8 cellular contexts compared by ENCODE assay signal in genomic region chr12:79420146-79420618, GRCh38.
A peak's percentile ranks its signal among the peaks of the same experiment; 100 is the strongest.
DNase-seq lines count a peak whose midpoint lies in the region; ATAC-seq, FAIRE-seq and TF ChIP-seq lines count a peak whose summit lies in the region.

No MANE protein-coding gene starts in this region.

- peak overlapping the region; percentile 78 for H3K9ac ChIP-seq in astrocyte (ENCODE audit: low read length)
- peak overlapping the region; percentile 29; the same call in 1 of the 2 replicates for H3K9ac ChIP-seq in HepG2 (ENCODE audit: insufficient read depth, low read depth, low read length)

- H3K79me2 ChIP-seq in astrocyte (ENCODE audit: insufficient read depth, low read length), result no peaks in the 10 kb centered on the region
- H3K79me2 ChIP-seq in HepG2 (ENCODE audit: insufficient read depth, low read length), result no peaks in the 10 kb centered on the region

- no peak overlapping the region for H3K4me3 ChIP-seq in astrocyte (ENCODE audit: insufficient read depth, low read depth, low read length)
- no peak overlapping the region for H3K4me3 ChIP-seq in HepG2 (replicated peaks in 1 of 3; ENCODE audit: insufficient read depth in 1 of 3, low read depth in 2 of 3, low read length in 3 of 3)
- H3K4me3 ChIP-seq in vagina, result no peak overlapping the region

- BruUV-seq in HepG2 (replicated peaks; lab: Mats Ljungman, UMichigan), result no TSS peak

- H2AFZ ChIP-seq in astrocyte (ENCODE audit: low read depth, low read length) (no peak overlapping the region), HepG2 (ENCODE audit: low read length) (no peak overlapping the region)

- TF ChIP-seq CTCF in astrocyte (IDR thresholded peaks at IDR 0.05; ENCODE audit: insufficient read depth, low read depth, low read length) (peak; percentile 71), HepG2 (CRISPR knock-in tag; IDR thresholded peaks at IDR 0.05) (peak; percentile 82), vagina (IDR thresholded peaks at IDR 0.05) (peak in 1 of 3 experiments; percentile 41)

- peak overlapping the region; percentile 62 for H3K4me2 ChIP-seq in astrocyte (ENCODE audit: low read length)
- H3K4me2 ChIP-seq in HepG2 (ENCODE audit: low read depth, low read length), result peak overlapping the region; percentile 33

- H3K36me3 ChIP-seq in astrocyte (ENCODE audit: insufficient read depth, low read length), result no peaks in the 10 kb centered on the region
- H3K36me3 ChIP-seq in HepG2 (replicated peaks in 1 of 2; ENCODE audit: control insufficient read depth in 1 of 2, insufficient read depth in 2 of 2, low read length in 2 of 2), result no peaks in the 10 kb centered on the region
- no peaks in the 10 kb centered on the region for H3K36me3 ChIP-seq in vagina

- DNase-seq in DMS114 treated with DMSO at 0.1 percent for 48 hours (lab: John Stamatoyannopoulos, UW; ENCODE audit: unreplicated experiment) (peak; percentile 5), HTR-8/SVneo (ENCODE audit: insufficient read length, low spot score) (peak; percentile 40), astrocyte (ENCODE audit: low read depth) (peak; percentile 97), HepG2 (ENCODE audit: low spot score) (peak; percentile 73), T-cell (no peak), vagina (ENCODE audit: extremely low spot score in 2 of 2) (no peak)

- TF ChIP-seq RAD21 in HepG2 (CRISPR knock-in tag; IDR thresholded peaks at IDR 0.05), result peak; percentile 68

- H3K9me3 ChIP-seq in astrocyte (ENCODE audit: insufficient read depth, low read depth, low read length), result no peaks in the 10 kb centered on the region
- H3K9me3 ChIP-seq in HepG2 (ENCODE audit: low read length), result no peaks in the 10 kb centered on the region
- H3K9me3 ChIP-seq in vagina, result no peaks in the 10 kb centered on the region

- intact Hi-C loops in HepG2 (cut with micrococcal nuclease; ENCODE audit: unreplicated experiment) (loop anchor here (1.0 to 5.0 kb wide), 5 partner anchors 112 to 767 kb away; partner anchors contain the start of gene PAWR), vagina (cut with DNase I) (no loop called here)

- in situ Hi-C loops in HepG2 (cut with HindIII; ENCODE audit: extremely low pct_ligation_motif_present, low pct_unique_long_range_greater_than_20kb), result no loop called here

- no peaks in the 10 kb centered on the region for H3K9me3 Mint-ChIP-seq in astrocyte (ENCODE audit: unreplicated experiment)
- H3K9me3 Mint-ChIP-seq in T-cell, result no peaks in the 10 kb centered on the region

- H3K27ac Mint-ChIP-seq in astrocyte (ENCODE audit: unreplicated experiment) (peak overlapping the region; percentile 88), T-cell (no peak overlapping the region)

- TF ChIP-seq POLR2A in HepG2 (IDR thresholded peaks at IDR 0.05; ENCODE audit: insufficient read depth in 1 of 2, low read depth in 2 of 2, low read length in 2 of 2) (no peak), vagina (IDR thresholded peaks at IDR 0.05) (no peak)

- POLR2A ChIA-PET in HepG2 (lab: Yijun Ruan, JAX) (interaction anchor here (0.9 to 1.4 kb wide), 3 partner anchors 110 to 130 kb away, joined by 3 to 7 read pairs (median 6); no protein-coding TSS in a partner anchor), T-cell (lab: Charles Lee) (interaction anchor here in 1 of 2 donors (0.5 kb wide), 1 partner anchor 324 kb away, joined by 3 read pairs; no protein-coding TSS in a partner anchor)

- H3K4me1 Mint-ChIP-seq in astrocyte (ENCODE audit: low read depth, unreplicated experiment) (peaks cover 72% of the 10 kb centered on the region), T-cell (no peaks in the 10 kb centered on the region)

- CTCF ChIA-PET in HepG2 (lab: Yijun Ruan, JAX; ENCODE audit: low intra/inter-chr PET ratio, low total read pairs), result interaction anchor here (1.4 to 2.8 kb wide), 2 partner anchors 128 to 318 kb away, joined by 3 to 17 read pairs; no protein-coding TSS in a partner anchor
- CTCF ChIA-PET in T-cell (lab: Charles Lee), result no interaction called here

- FAIRE-seq in HTR-8/SVneo (lab: Jason Lieb, UNC) (peak; percentile 86), astrocyte (lab: Jason Lieb, UNC) (peak; percentile 99), HepG2 (lab: Jason Lieb, UNC) (peak; percentile 63)

- ATAC-seq in HepG2 (peak; percentile 72), T-cell (replicated peaks in 1 of 4) (no peak), GM18858 (IDR thresholded peaks at IDR 0.05; ENCODE audit: unreplicated experiment) (no peak), GM21717 (IDR thresholded peaks at IDR 0.05; ENCODE audit: unreplicated experiment) (no peak)

- H3K4me3 Mint-ChIP-seq in astrocyte (ENCODE audit: unreplicated experiment) (peak overlapping the region; percentile 10), T-cell (no peak overlapping the region)

- H3K27me3 Mint-ChIP-seq in astrocyte (ENCODE audit: low read depth, unreplicated experiment) (no peaks in the 10 kb centered on the region), T-cell (no peaks in the 10 kb centered on the region)

- TF ChIP-seq EP300 in HepG2 (IDR thresholded peaks at IDR 0.05; ENCODE audit: low read depth in 2 of 2, low read length in 2 of 2) (no peak), HepG2 (CRISPR knock-in tag; IDR thresholded peaks at IDR 0.05; ENCODE audit: borderline replicate concordance) (no peak)

- no peaks in the 10 kb centered on the region for H3K27me3 ChIP-seq in astrocyte (ENCODE audit: insufficient read depth, low read length)
- no peaks in the 10 kb centered on the region for H3K27me3 ChIP-seq in HepG2 (ENCODE audit: control insufficient read depth in 1 of 2, insufficient read depth in 2 of 2, low read length in 2 of 2)
- no peaks in the 10 kb centered on the region for H3K27me3 ChIP-seq in vagina

- H3K36me3 Mint-ChIP-seq in astrocyte (ENCODE audit: low read depth, unreplicated experiment), result no peaks in the 10 kb centered on the region
- H3K36me3 Mint-ChIP-seq in T-cell, result no peaks in the 10 kb centered on the region

- H3K4me1 ChIP-seq in astrocyte (ENCODE audit: insufficient read depth, low read length), result peaks cover 62% of the 10 kb centered on the region
- H3K4me1 ChIP-seq in HepG2 (ENCODE audit: insufficient read depth, low read length), result peaks cover 73% of the 10 kb centered on the region
- H3K4me1 ChIP-seq in vagina, result peaks cover 26% of the 10 kb centered on the region

- H3K27ac ChIP-seq in astrocyte (ENCODE audit: low read depth, low read length) (peak overlapping the region; percentile 88), HepG2 (ENCODE audit: extremely low read length, insufficient read depth, low read length) (no peak overlapping the region), vagina (no peak overlapping the region)

- no peaks in the 10 kb centered on the region for H4K20me1 ChIP-seq in astrocyte (ENCODE audit: insufficient read depth, low read length)
- H4K20me1 ChIP-seq in HepG2 (ENCODE audit: insufficient read depth, low read length), result no peaks in the 10 kb centered on the region

TF ChIP-seq in HepG2, 621 proteins besides CTCF, POLR2A, EP300 and RAD21 (continues in another document):
- TF ChIP-seq, protein P1, sequence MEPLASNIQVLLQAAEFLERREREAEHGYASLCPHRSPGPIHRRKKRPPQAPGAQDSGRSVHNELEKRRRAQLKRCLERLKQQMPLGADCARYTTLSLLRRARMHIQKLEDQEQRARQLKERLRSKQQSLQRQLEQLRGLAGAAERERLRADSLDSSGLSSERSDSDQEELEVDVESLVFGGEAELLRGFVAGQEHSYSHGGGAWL (CRISPR knock-in tag; IDR thresholded peaks at IDR 0.05), result no peak
- TF ChIP-seq MXD1 (CRISPR knock-in tag; IDR thresholded peaks at IDR 0.05) (no peak), TBL1XR1 (IDR thresholded peaks at IDR 0.05; ENCODE audit: borderline replicate concordance, low read length, partially characterized antibody) (no peak), ZNF607 (CRISPR knock-in tag; IDR thresholded peaks at IDR 0.05; ENCODE audit: borderline replicate concordance) (no peak), MEIS1 (CRISPR knock-in tag; IDR thresholded peaks at IDR 0.05; ENCODE audit: borderline replicate concordance) (no peak), CBFB (CRISPR knock-in tag; IDR thresholded peaks at IDR 0.05) (no peak), RCOR2 (CRISPR knock-in tag; IDR thresholded peaks at IDR 0.05) (0 out of 2 replicates have a peak, but pooled peaks have one; percentile 15), RXRB (CRISPR knock-in tag; IDR thresholded peaks at IDR 0.05; ENCODE audit: borderline replicate concordance) (peak; percentile 54; the same call in 1 of the 2 replicates), SMC3 (IDR thresholded peaks at IDR 0.05; ENCODE audit: low read length) (peak; percentile 83), MIXL1 (CRISPR knock-in tag; IDR thresholded peaks at IDR 0.05) (peak; percentile 73; the same call in 1 of the 2 replicates), ZEB1 (IDR thresholded peaks at IDR 0.05; ENCODE audit: insufficient replicate concordance, low read depth) (peak; percentile 37), FOXP1 (IDR thresholded peaks at IDR 0.05) (no peak), FOXP1 (CRISPR knock-in tag; IDR thresholded peaks at IDR 0.05) (no peak), ZNF230 (CRISPR knock-in tag; IDR thresholded peaks at IDR 0.05) (no peak), SAP130 (CRISPR knock-in tag; IDR thresholded peaks at IDR 0.05; ENCODE audit: low read depth) (peak; percentile 25; the same call in 1 of the 2 replicates), ZNF547 (CRISPR knock-in tag; IDR thresholded peaks at IDR 0.05) (no peak), GATAD2A (CRISPR knock-in tag; IDR thresholded peaks at IDR 0.05) (peak; percentile 41; the same call in 1 of the 2 replicates), KDM5A (IDR thresholded peaks at IDR 0.05; ENCODE audit: borderline replicate concordance, low read length) (no peak)
- TF ChIP-seq, protein P2, sequence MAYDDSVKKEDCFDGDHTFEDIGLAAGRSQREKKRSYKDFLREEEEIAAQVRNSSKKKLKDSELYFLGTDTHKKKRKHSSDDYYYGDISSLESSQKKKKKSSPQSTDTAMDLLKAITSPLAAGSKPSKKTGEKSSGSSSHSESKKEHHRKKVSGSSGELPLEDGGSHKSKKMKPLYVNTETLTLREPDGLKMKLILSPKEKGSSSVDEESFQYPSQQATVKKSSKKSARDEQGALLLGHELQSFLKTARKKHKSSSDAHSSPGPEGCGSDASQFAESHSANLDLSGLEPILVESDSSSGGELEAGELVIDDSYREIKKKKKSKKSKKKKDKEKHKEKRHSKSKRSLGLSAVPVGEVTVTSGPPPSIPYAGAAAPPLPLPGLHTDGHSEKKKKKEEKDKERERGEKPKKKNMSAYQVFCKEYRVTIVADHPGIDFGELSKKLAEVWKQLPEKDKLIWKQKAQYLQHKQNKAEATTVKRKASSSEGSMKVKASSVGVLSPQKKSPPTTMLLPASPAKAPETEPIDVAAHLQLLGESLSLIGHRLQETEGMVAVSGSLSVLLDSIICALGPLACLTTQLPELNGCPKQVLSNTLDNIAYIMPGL (CRISPR knock-in tag; IDR thresholded peaks at IDR 0.05; ENCODE audit: borderline replicate concordance in 1 of 2, low read depth in 1 of 2), result peak in 1 of 2 experiments; percentile 61; a peak in 1 of 4 replicates

Comparison
In these comparisons a context has a peak if more than half of its experiments do, and no peak if none do; other contexts are left out.
1. DNase-seq: peak in DMS114 treated with DMSO at 0.1 percent for 48 hours (single experiment), HTR-8/SVneo (single experiment), astrocyte (single experiment) and HepG2 (single experiment); none in T-cell (0 of 34) and vagina (0 of 2).